Comparison of ENCODE assay signal across 26 cellular contexts in the genomic region with DNA sequence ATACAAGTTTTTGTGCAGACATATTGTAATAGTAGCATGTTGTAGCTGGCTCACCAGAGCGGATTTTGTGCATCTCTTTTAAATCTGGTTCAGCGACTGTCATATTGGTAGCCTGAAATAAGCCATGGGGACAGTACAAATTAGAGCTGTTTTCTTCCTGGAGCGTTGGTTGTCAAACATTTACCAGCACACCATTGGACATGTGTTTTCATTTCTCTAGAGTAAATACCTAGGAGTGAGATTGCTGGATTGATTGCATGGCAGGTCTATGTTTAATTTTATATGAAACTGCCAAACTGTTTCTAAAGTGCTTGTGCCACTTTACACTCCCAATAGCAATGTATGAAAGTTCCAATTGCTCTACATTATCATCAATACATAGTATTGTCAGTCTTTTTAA. TPM values are rescaled to one million over a fixed set of nuclear protein-coding genes. Genes with fewer than 3 reads are reported as not detected.
DNase-seq lines count a peak whose midpoint lies in the region; ATAC-seq, FAIRE-seq and TF ChIP-seq lines count a peak whose summit lies in the region.
"Had no signal": no experiment of that assay in that cellular context is flagged by ENCODE, and none has a peak within 500 bp of the region (broad histone marks: within the 10 kb centered on the region; RNA-seq: fewer than 3 reads in every experiment).

No MANE protein-coding gene starts in this region.

- H3K9me3 ChIP-seq in CD4-positive, CD25-positive, alpha-beta regulatory T cell (ENCODE audit: control insufficient read depth in 2 of 2, low read length in 2 of 2) = no peaks in the 10 kb centered on the region
- H3K9me3 ChIP-seq: HAP-1, MG63, SJSA1 had no signal

- intact Hi-C loops in activated T-helper 1 cell treated with anti-CD3 and anti-CD28 coated beads, Interleukin-12 subunit alpha, Interleukin-12 subunit beta, Interleukin-2, Interleukin-4 antibody, amounts not matched to agents 30 ng/mL and 10 ng/mL and 1 ng/mL, durations not matched to agents 14 hours and 24 hours and 36 hours (cut with micrococcal nuclease) = no loop called here

- H3K9me3 Mint-ChIP-seq in CD4-positive, CD25-positive, alpha-beta regulatory T cell = no peaks in the 10 kb centered on the region
- H3K9me3 Mint-ChIP-seq in activated T-helper 1 cell treated with anti-CD3 and anti-CD28 coated beads, Interleukin-12 subunit alpha, Interleukin-12 subunit beta, Interleukin-2, Interleukin-4 antibody, amounts not matched to agents 30 ng/mL and 10 ng/mL and 1 ng/mL, durations not matched to agents 14 hours and 24 hours and 36 hours = no peaks in the 10 kb centered on the region
- H3K9me3 Mint-ChIP-seq in neural crest cell = peaks cover 3% of the 10 kb centered on the region
- H3K9me3 Mint-ChIP-seq: CD8-positive, alpha-beta memory T cell; HFFc6 had no signal

- H3K27ac ChIP-seq in CD4-positive, CD25-positive, alpha-beta regulatory T cell (ENCODE audit: insufficient read depth, low read length, poor library complexity, severe bottlenecking) = no peak overlapping the region
- H3K27ac ChIP-seq: SJSA1 had no signal

- no peak for TF ChIP-seq CTCF in neural crest cell (conservative IDR thresholded peaks at IDR 0.05)

- peaks cover 23% of the 10 kb centered on the region for H3K4me1 ChIP-seq in CD4-positive, CD25-positive, alpha-beta regulatory T cell (ENCODE audit: control insufficient read depth, insufficient read depth, low read length, poor library complexity, severe bottlenecking)

- peak; percentile 84 for FAIRE-seq in islet of Langerhans (lab: Jason Lieb, UNC)
- FAIRE-seq: GM12892 had no signal

- peaks cover 2% of the 10 kb centered on the region for H3K36me3 ChIP-seq in CD4-positive, CD25-positive, alpha-beta regulatory T cell (ENCODE audit: control insufficient read depth, insufficient read depth, low read length)

- no peak for ATAC-seq in CD4-positive, CD25-positive, alpha-beta regulatory T cell (ENCODE audit: low read depth in 2 of 2)
- ATAC-seq in GM18519 (IDR thresholded peaks at IDR 0.05; ENCODE audit: low FRiP score, unreplicated experiment) (no peak), GM21619 (IDR thresholded peaks at IDR 0.05; ENCODE audit: unreplicated experiment) (no peak)
- ATAC-seq: PC-3, Right ventricle myocardium inferior had no signal

- H3K27me3 Mint-ChIP-seq in CD4-positive, CD25-positive, alpha-beta regulatory T cell = no peaks in the 10 kb centered on the region
- H3K27me3 Mint-ChIP-seq in activated T-helper 1 cell treated with anti-CD3 and anti-CD28 coated beads, Interleukin-12 subunit alpha, Interleukin-12 subunit beta, Interleukin-2, Interleukin-4 antibody, amounts not matched to agents 30 ng/mL and 10 ng/mL and 1 ng/mL, durations not matched to agents 14 hours and 24 hours and 36 hours (ENCODE audit: insufficient read depth) = no peaks in the 10 kb centered on the region
- no peaks in the 10 kb centered on the region for H3K27me3 Mint-ChIP-seq in neural crest cell (ENCODE audit: low read depth)

- DNase-seq in CD4-positive, CD25-positive, alpha-beta regulatory T cell = no peak
- DNase-seq in activated T-helper 1 cell treated with anti-CD3 and anti-CD28 coated beads, Interleukin-12 subunit alpha, Interleukin-12 subunit beta, Interleukin-2, Interleukin-4 antibody, amounts not matched to agents 30 ng/mL and 10 ng/mL and 1 ng/mL, durations not matched to agents 14 hours and 24 hours and 36 hours (ENCODE audit: low spot score) = no peak
- DNase-seq in neural crest cell (ENCODE audit: low read depth, low spot score) (no peak), T1000 (lab: John Stamatoyannopoulos, UW) (no peak), DMS53 (lab: John Stamatoyannopoulos, UW) (no peak)
- DNase-seq: C1 segment of cervical spinal cord; Calu3; CD8-positive, alpha-beta memory T cell; DND-41; GOT3; HFFc6; IMR-90; KG1; MG63; NCI-H2029; NCI-H446; NCI-H524 treated with DMSO at 0.1 percent for 48 hours; NCI-H774; PC-3 had no signal

- peaks cover 3% of the 10 kb centered on the region for H3K36me3 Mint-ChIP-seq in CD4-positive, CD25-positive, alpha-beta regulatory T cell
- H3K36me3 Mint-ChIP-seq in activated T-helper 1 cell treated with anti-CD3 and anti-CD28 coated beads, Interleukin-12 subunit alpha, Interleukin-12 subunit beta, Interleukin-2, Interleukin-4 antibody, amounts not matched to agents 30 ng/mL and 10 ng/mL and 1 ng/mL, durations not matched to agents 14 hours and 24 hours and 36 hours (ENCODE audit: low read depth) = peaks cover 8% of the 10 kb centered on the region
- H3K36me3 Mint-ChIP-seq in neural crest cell (ENCODE audit: low read depth) = peaks cover 2% of the 10 kb centered on the region

- no peaks in the 10 kb centered on the region for H3K27me3 ChIP-seq in CD4-positive, CD25-positive, alpha-beta regulatory T cell (ENCODE audit: control insufficient read depth, insufficient read depth, low read length)
- H3K27me3 ChIP-seq: MG63, SJSA1 had no signal

- peak overlapping the region in 1 of 3 donors; percentile 60 for H3K27ac Mint-ChIP-seq in CD4-positive, CD25-positive, alpha-beta regulatory T cell
- no peak overlapping the region for H3K27ac Mint-ChIP-seq in activated T-helper 1 cell treated with anti-CD3 and anti-CD28 coated beads, Interleukin-12 subunit alpha, Interleukin-12 subunit beta, Interleukin-2, Interleukin-4 antibody, amounts not matched to agents 30 ng/mL and 10 ng/mL and 1 ng/mL, durations not matched to agents 14 hours and 24 hours and 36 hours
- no peak overlapping the region for H3K27ac Mint-ChIP-seq in neural crest cell (ENCODE audit: unreplicated experiment)
- H3K27ac Mint-ChIP-seq: HFFc6 had no signal

- no peak overlapping the region for H3K4me3 ChIP-seq in CD4-positive, CD25-positive, alpha-beta regulatory T cell (ENCODE audit: low read depth, low read length)
- H3K4me3 ChIP-seq: HAP-1, MG63, SJSA1 had no signal

- peaks cover 5 to 39% (median 17%) of the 10 kb centered on the region in 4 donors for H3K4me1 Mint-ChIP-seq in CD4-positive, CD25-positive, alpha-beta regulatory T cell
- peaks cover 32% of the 10 kb centered on the region for H3K4me1 Mint-ChIP-seq in activated T-helper 1 cell treated with anti-CD3 and anti-CD28 coated beads, Interleukin-12 subunit alpha, Interleukin-12 subunit beta, Interleukin-2, Interleukin-4 antibody, amounts not matched to agents 30 ng/mL and 10 ng/mL and 1 ng/mL, durations not matched to agents 14 hours and 24 hours and 36 hours (ENCODE audit: low read depth)
- H3K4me1 Mint-ChIP-seq in neural crest cell = peaks cover 30% of the 10 kb centered on the region

- H3K4me3 Mint-ChIP-seq in CD4-positive, CD25-positive, alpha-beta regulatory T cell = peak overlapping the region; percentile 11 to 58 (median 43)
- peak overlapping the region; percentile 51 for H3K4me3 Mint-ChIP-seq in activated T-helper 1 cell treated with anti-CD3 and anti-CD28 coated beads, Interleukin-12 subunit alpha, Interleukin-12 subunit beta, Interleukin-2, Interleukin-4 antibody, amounts not matched to agents 30 ng/mL and 10 ng/mL and 1 ng/mL, durations not matched to agents 14 hours and 24 hours and 36 hours
- H3K4me3 Mint-ChIP-seq in neural crest cell = peak overlapping the region; percentile 27
- H3K4me3 Mint-ChIP-seq: HFFc6 had no signal

RNA-seq across cellular contexts. Expression of gene ARAF, which starts 2.6 kb away (rescaled TPM):
- 128 TPM for total RNA-seq in CD4-positive, CD25-positive, alpha-beta regulatory T cell
- polyA plus RNA-seq in CD4-positive, CD25-positive, alpha-beta regulatory T cell = 10 to 100 TPM; 56.4 to 68.7 (median 64.0) TPM
- total RNA-seq in activated T-helper 1 cell treated with anti-CD3 and anti-CD28 coated beads, Interleukin-12 subunit alpha, Interleukin-12 subunit beta, Interleukin-2, Interleukin-4 antibody, amounts not matched to agents 30 ng/mL and 10 ng/mL and 1 ng/mL, durations not matched to agents 14 hours and 24 hours and 36 hours = 75.9 and 84.4 TPM in 2 replicates
- total RNA-seq in neural crest cell = 55.7 and 56.3 TPM in 2 replicates

RNA-seq across cellular contexts. Expression of gene TIMP1, which starts 23.8 kb away (rescaled TPM):
- total RNA-seq in CD4-positive, CD25-positive, alpha-beta regulatory T cell = 31.8 TPM
- polyA plus RNA-seq in CD4-positive, CD25-positive, alpha-beta regulatory T cell = 100 to 1,000 TPM in 3 of 4 donors, 10 to 100 TPM in 1; 65.2 to 133 (median 112) TPM
- 61.7 and 70.1 TPM in 2 replicates for total RNA-seq in activated T-helper 1 cell treated with anti-CD3 and anti-CD28 coated beads, Interleukin-12 subunit alpha, Interleukin-12 subunit beta, Interleukin-2, Interleukin-4 antibody, amounts not matched to agents 30 ng/mL and 10 ng/mL and 1 ng/mL, durations not matched to agents 14 hours and 24 hours and 36 hours
- 63.8 and 69.4 TPM in 2 replicates for total RNA-seq in neural crest cell
